ENCODE assay signal across 7 cellular contexts in genomic region chr1:47435506-47436303, GRCh38. TPM values are rescaled to one million over a fixed set of nuclear protein-coding genes. Genes with fewer than 3 reads are reported as not detected.
A peak's percentile ranks its signal among the peaks of the same experiment; 100 is the strongest.
DNase-seq lines count a peak whose midpoint lies in the region; ATAC-seq, FAIRE-seq and TF ChIP-seq lines count a peak whose summit lies in the region.

No MANE protein-coding gene starts in this region.

- H3K9me2 ChIP-seq in Karpas-422 (replicated peaks; ENCODE audit: insufficient read depth, low read length), result no peaks in the 10 kb centered on the region

- H3K9ac ChIP-seq in Karpas-422 (ENCODE audit: low read length) (peak overlapping the region; percentile 89), GM12878 (ENCODE audit: control insufficient read depth, insufficient read depth, low read length) (0 out of 2 replicates have a peak overlapping the region, but pooled peaks have one; percentile 77)

- peak overlapping the region; percentile 92 for H3K4me3 ChIP-seq in Karpas-422 (ENCODE audit: low read length)
- peak overlapping the region; percentile 88 for H3K4me3 ChIP-seq in GM12878
- peak overlapping the region in 16 of 59 donors; percentile 41 to 69 (median 60) for H3K4me3 ChIP-seq in dorsolateral prefrontal cortex

- H4K20me1 ChIP-seq in Karpas-422 (ENCODE audit: insufficient read depth, low read depth, low read length) (peaks cover 24% of the 10 kb centered on the region), GM12878 (ENCODE audit: control insufficient read depth, insufficient read depth) (no peaks in the 10 kb centered on the region)

- TF ChIP-seq EP300 in GM12878 (IDR thresholded peaks at IDR 0.05; ENCODE audit: borderline replicate concordance in 1 of 2, control insufficient read depth in 1 of 2, low read depth in 2 of 2, low read length in 2 of 2), result no peak

- H3K27me3 Mint-ChIP-seq in neural crest cell (ENCODE audit: low read depth), result peaks cover 67% of the 10 kb centered on the region

- SMC1A ChIA-PET in GM12878 (lab: Charles Lee; ENCODE audit: uncharacterized antibody, unreplicated experiment), result interaction anchor here (0.7 to 1.9 kb wide), 6 partner anchors 11 to 293 kb away, joined by 3 to 10 read pairs (median 4); no protein-coding TSS in a partner anchor

- H3K79me2 ChIP-seq in Karpas-422 (ENCODE audit: low read length) (peaks cover 53% of the 10 kb centered on the region), GM12878 (ENCODE audit: control insufficient read depth, insufficient read depth, low read length) (peaks cover 2% of the 10 kb centered on the region; the same call in 1 of the 2 replicates)

- intact Hi-C loops in GM12878 (cut with micrococcal nuclease; ENCODE audit: unreplicated experiment), result loop anchor here (1.0 to 10.0 kb wide), 5 partner anchors 47 to 292 kb away; partner anchors contain the start of gene CMPK1
- intact Hi-C loops in dorsolateral prefrontal cortex (cut with DNase I), result loop anchor here in 1 of 2 donors (10.0 kb wide), 2 partner anchors 101 to 241 kb away; partner anchors contain the start of genes CMPK1 and PDZK1IP1

- RAD21 ChIA-PET in GM12878 (lab: Charles Lee; ENCODE audit: unreplicated experiment), result interaction anchor here (1.1 to 2.1 kb wide), 7 partner anchors 14 to 291 kb away, joined by 3 to 11 read pairs (median 4); no protein-coding TSS in a partner anchor

- DNase-seq in EH (ENCODE audit: low read depth), result peak; percentile 73
- no peak for DNase-seq in Karpas-422
- DNase-seq in GM12878 (ENCODE audit: low read depth, low spot score), result no peak
- no peak for DNase-seq in neural crest cell (ENCODE audit: low read depth, low spot score)
- no peak for DNase-seq in H4 (ENCODE audit: low spot score)
- DNase-seq in dorsolateral prefrontal cortex, result no peak

- POLR2A ChIA-PET in GM12878 (lab: Charles Lee), result interaction anchor here (0.6 kb wide), 1 partner anchor 47 kb away, joined by 3 read pairs; no protein-coding TSS in a partner anchor

- CTCF ChIA-PET in GM12878 (lab: Yijun Ruan, JAX), result interaction anchor here (0.6 to 3.8 kb wide), 26 partner anchors 10 to 291 kb away, joined by 3 to 22 read pairs (median 4); partner anchors contain the start of genes PDZK1IP1 and STIL

- no peaks in the 10 kb centered on the region for H3K36me3 ChIP-seq in Karpas-422 (ENCODE audit: insufficient read depth, low read length)
- no peaks in the 10 kb centered on the region for H3K36me3 ChIP-seq in GM12878 (ENCODE audit: control insufficient read depth in 2 of 2, insufficient read depth in 2 of 2, low read length in 1 of 2)

- peaks cover 11% of the 10 kb centered on the region for H3K36me3 Mint-ChIP-seq in neural crest cell (ENCODE audit: low read depth)

- H3K27ac ChIP-seq in Karpas-422 (ENCODE audit: low read length) (peak overlapping the region; percentile 6; the same call in 1 of the 2 replicates), GM12878 (ENCODE audit: control insufficient read depth, insufficient read depth) (no peak overlapping the region), dorsolateral prefrontal cortex (no peak overlapping the region)

- H3K4me1 Mint-ChIP-seq in neural crest cell, result peaks cover 48% of the 10 kb centered on the region

- no peak overlapping the region for H2AFZ ChIP-seq in Karpas-422 (ENCODE audit: low read length)
- H2AFZ ChIP-seq in GM12878 (ENCODE audit: control insufficient read depth, low read depth, low read length), result no peak overlapping the region; the same call in 1 of the 2 replicates

- no peaks in the 10 kb centered on the region for H3K9me3 ChIP-seq in Karpas-422 (ENCODE audit: low read length)
- H3K9me3 ChIP-seq in GM12878 (replicated peaks; ENCODE audit: control insufficient read depth, insufficient read depth, low read length), result no peaks in the 10 kb centered on the region

- no peak for ATAC-seq in GM12878
- no peak for ATAC-seq in HG03280 (IDR thresholded peaks at IDR 0.05; ENCODE audit: unreplicated experiment)

- no peak for FAIRE-seq in GM12878 (lab: Jason Lieb, UNC)

- in situ Hi-C loops in GM12878 (cut with MboI), result no loop called here

- TF ChIP-seq RAD21 in GM12878 (IDR thresholded peaks at IDR 0.05; ENCODE audit: insufficient read depth, low read depth, low read length), result no peak

- no peak for TF ChIP-seq CTCF in GM12878 (IDR thresholded peaks at IDR 0.05 in 2 of 3, conservative IDR thresholded peaks at IDR 0.05 in 1 of 3; ENCODE audit: control insufficient read depth in 2 of 3, extremely low read depth in 1 of 3, insufficient read depth in 1 of 3, low read depth in 3 of 3, low read length in 3 of 3)
- no peak for TF ChIP-seq CTCF in neural crest cell (conservative IDR thresholded peaks at IDR 0.05)
- peak in 1 of 56 donors; percentile 9 for TF ChIP-seq CTCF in dorsolateral prefrontal cortex (IDR thresholded peaks at IDR 0.05 in 54 of 56, conservative IDR thresholded peaks at IDR 0.05 in 2 of 56; ENCODE audit: low read depth in 1 of 56, partially characterized antibody in 56 of 56)

- H3K4me2 ChIP-seq in Karpas-422 (ENCODE audit: low read depth, low read length, poor library complexity, severe bottlenecking) (peak overlapping the region; percentile 92), GM12878 (ENCODE audit: control insufficient read depth, insufficient read depth) (peak overlapping the region; percentile 98)

- H3K27ac Mint-ChIP-seq in neural crest cell (ENCODE audit: unreplicated experiment), result no peak overlapping the region

- no peaks in the 10 kb centered on the region for H3K9me3 Mint-ChIP-seq in neural crest cell

- WGBS in GM12878 (ENCODE audit: insufficient coverage, insufficient replicate concordance, low lambda C conversion rate, missing lambda C conversion rate), result 50% methylated on average over 6 of the region's 6 CpGs

- TSS peak; percentile 69 for BruUV-seq in GM12878 (replicated peaks; lab: Mats Ljungman, UMichigan)

- no peaks in the 10 kb centered on the region for H3K27me3 ChIP-seq in Karpas-422 (ENCODE audit: low read length)
- peaks cover 3 to 10% of the 10 kb centered on the region in 2 experiments for H3K27me3 ChIP-seq in GM12878 (replicated peaks in 1 of 2; ENCODE audit: control insufficient read depth in 2 of 2, insufficient read depth in 2 of 2, low read length in 1 of 2)
- H3K27me3 ChIP-seq in dorsolateral prefrontal cortex, result peaks cover 13 to 100% (median 97%) of the 10 kb centered on the region in 45 donors

- peaks cover 33% of the 10 kb centered on the region for H3K4me1 ChIP-seq in Karpas-422 (ENCODE audit: low read length)
- H3K4me1 ChIP-seq in GM12878 (ENCODE audit: control insufficient read depth, insufficient read depth, low read length), result peaks cover 23% of the 10 kb centered on the region

- no peak for TF ChIP-seq POLR2A in GM12878 (IDR thresholded peaks at IDR 0.05; ENCODE audit: low read depth, low read length)

- H3K4me3 Mint-ChIP-seq in neural crest cell, result peak overlapping the region; percentile 98

TF ChIP-seq in GM12878, 131 proteins besides CTCF, POLR2A, EP300 and RAD21:
- peak; percentile 66; the same call in 1 of the 2 replicates for TF ChIP-seq ZNF384 (IDR thresholded peaks at IDR 0.05; ENCODE audit: borderline replicate concordance, low read depth, low read length)
- no peak for TF ChIP-seq IRF4 (IDR thresholded peaks at IDR 0.05; ENCODE audit: low read depth, low read length)
TF ChIP-seq in GM12878: peak in this region for 1.

RNA-seq across cellular contexts. Expression of gene FOXD2, which starts 2.1 kb away (rescaled TPM):
- total RNA-seq in Karpas-422 (2014; rRNA removed; shearing (Covaris generic); ENCODE audit: low replicate concordance), result 0.07 and 0.51 TPM in 2 replicates
- total RNA-seq in GM12878 (2013; cell fraction: nucleolus; rRNA removed), result 0.10 TPM in 1 of 2 replicates, not detected in the other
- total RNA-seq in GM12878 (2014; rRNA removed) (under 0.01 and 0.05 TPM in 2 replicates), GM12878 (2014; rRNA removed; fragmentation: Illumina TruSeq; extraction: Trizol) (0.04 TPM in 1 of 2 replicates, not detected in the other), GM12878 (2021) (0.05 TPM in 1 of 2 replicates, not detected in the other), neural crest cell (17.3 and 19.4 TPM in 2 replicates), dorsolateral prefrontal cortex (1 to 10 TPM in 7 of 120 experiments, under 1 TPM in 72, not detected in 41; 0.09 to 2.0 (median 0.25) TPM)
- polyA plus RNA-seq in GM12878 (2011; ENCODE audit: low read depth), result 0.12 TPM
- polyA plus RNA-seq in GM12878 (2011; rRNA removed) (0.01 and 0.04 TPM in 2 replicates), GM12878 (2014; fragmentation: Illumina TruSeq; extraction: Trizol) (0.01 TPM in 1 of 2 replicates, not detected in the other), GM12878 (2014; fragmentation: Nextera tagmentation; extraction: Ambion mirVana) (under 1 TPM in 1 of 2 experiments, not detected in 1; 0.04 TPM), GM12878 (2014; rRNA removed) (0.01 and 0.04 TPM in 2 replicates), GM12878 (2016; fragmentation: Nextera tagmentation; extraction: Ambion mirVana) (under 1 TPM; 0.23 to 0.27 TPM)
- polyA plus RNA-seq in GM12878 (2011; cell fraction: cytosol; rRNA removed), result 0.01 and 0.03 TPM in 2 replicates
- 0.15 and 0.16 TPM in 2 replicates for polyA plus RNA-seq in GM12878 (2011; cell fraction: nucleus; rRNA removed)
- polyA plus RNA-seq in GM12878 (2012), result 0.26 and 0.29 TPM in 2 replicates
- polyA minus RNA-seq in GM12878 (2011; rRNA and poly(A)+ RNA removed), result 0.05 TPM in 1 of 2 replicates, not detected in the other
- polyA minus RNA-seq in GM12878 (2011; cell fraction: cytosol; rRNA and poly(A)+ RNA removed), result not detected in 2 replicates
- polyA minus RNA-seq in GM12878 (2011; cell fraction: nucleus; rRNA and poly(A)+ RNA removed), result 0.24 and 0.29 TPM in 2 replicates
- total RNA-seq in H4 (2014; rRNA removed; shearing (Covaris generic)), result 0.52 and 1.5 TPM in 2 replicates

RNA-seq across cellular contexts. Expression of gene FOXE3, which starts 19.6 kb away (rescaled TPM):
- total RNA-seq in Karpas-422 (2014; rRNA removed; shearing (Covaris generic); ENCODE audit: low replicate concordance), result not detected in 2 replicates
- total RNA-seq in GM12878 (2013; cell fraction: nucleolus; rRNA removed), result not detected in 2 replicates
- total RNA-seq in GM12878 (2014; rRNA removed) (not detected in 2 replicates), GM12878 (2014; rRNA removed; fragmentation: Illumina TruSeq; extraction: Trizol) (not detected in 2 replicates), GM12878 (2021) (not detected in 2 replicates), neural crest cell (0.35 TPM in 1 of 2 replicates, not detected in the other), dorsolateral prefrontal cortex (under 1 TPM in 47 of 120 experiments, not detected in 73; 0.19 to 0.78 (median 0.37) TPM)
- polyA plus RNA-seq in GM12878 (2011; ENCODE audit: low read depth), result not detected
- polyA plus RNA-seq in GM12878 (2011; rRNA removed) (not detected in 2 replicates), GM12878 (2014; fragmentation: Illumina TruSeq; extraction: Trizol) (not detected in 2 replicates), GM12878 (2014; fragmentation: Nextera tagmentation; extraction: Ambion mirVana) (not detected), GM12878 (2014; rRNA removed) (0.13 TPM in 1 of 2 replicates, not detected in the other), GM12878 (2016; fragmentation: Nextera tagmentation; extraction: Ambion mirVana) (not detected)
- polyA plus RNA-seq in GM12878 (2011; cell fraction: cytosol; rRNA removed), result not detected in 2 replicates
- not detected in 2 replicates for polyA plus RNA-seq in GM12878 (2011; cell fraction: nucleus; rRNA removed)
- polyA plus RNA-seq in GM12878 (2012), result not detected in 2 replicates
- not detected in 2 replicates for polyA minus RNA-seq in GM12878 (2011; rRNA and poly(A)+ RNA removed)
- polyA minus RNA-seq in GM12878 (2011; cell fraction: cytosol; rRNA and poly(A)+ RNA removed), result not detected in 2 replicates
- not detected in 2 replicates for polyA minus RNA-seq in GM12878 (2011; cell fraction: nucleus; rRNA and poly(A)+ RNA removed)
- total RNA-seq in H4 (2014; rRNA removed; shearing (Covaris generic)), result not detected in 2 replicates
